In the genomic region with DNA sequence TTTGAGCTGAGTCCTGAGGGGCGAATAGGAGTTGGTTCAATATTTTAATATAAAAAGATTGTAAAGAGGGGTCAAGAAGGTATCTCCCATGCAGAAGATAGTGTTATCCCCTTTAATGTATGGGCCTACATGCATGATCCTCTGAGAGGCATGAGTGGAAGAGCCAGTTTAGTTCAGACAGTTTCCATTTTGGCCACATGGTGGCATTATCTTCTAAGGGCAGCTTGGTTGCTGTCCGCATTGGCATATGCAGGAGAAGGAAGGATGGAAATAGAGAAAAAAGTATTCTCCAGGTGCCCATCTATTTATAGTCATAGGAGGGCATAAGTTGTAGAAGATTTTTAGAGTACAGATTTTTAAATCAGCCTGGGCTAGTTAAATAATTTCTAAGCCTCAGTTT, we compare ENCODE assay signal across 9 cellular contexts. TPM values are rescaled to one million over a fixed set of nuclear protein-coding genes. Genes with fewer than 3 reads are reported as not detected.
DNase-seq lines count a peak whose midpoint lies in the region; ATAC-seq and TF ChIP-seq lines count a peak whose summit lies in the region.
"Had no signal": no experiment of that assay in that cellular context is flagged by ENCODE, and none has a peak within 500 bp of the region (broad histone marks: within the 10 kb centered on the region; RNA-seq: fewer than 3 reads in every experiment).

No MANE protein-coding gene starts in this region.

- TF ChIP-seq CTCF in colonic mucosa (IDR thresholded peaks at IDR 0.05) = no peak

- no peak for ATAC-seq in stimulated activated naive CD8-positive, alpha-beta T cell treated with anti-CD3 and anti-CD28 coated beads, Interleukin-15, Interleukin-2, amounts not matched to agents 100 U/mL and 50 U/mL, for 24 hours
- no peak for ATAC-seq in GM18858 (IDR thresholded peaks at IDR 0.05; ENCODE audit: unreplicated experiment)
- ATAC-seq: naive thymus-derived CD8-positive, alpha-beta T cell had no signal

- H3K36me3 ChIP-seq in colonic mucosa = no peaks in the 10 kb centered on the region

- no peaks in the 10 kb centered on the region for H3K27me3 ChIP-seq in colonic mucosa

- DNase-seq in activated T-cell treated with anti-CD3 and anti-CD28 coated beads, Interleukin-2, amount 50 U/mL, for 48 hours = peak; percentile 35 to 40
- no peak for DNase-seq in activated T-cell treated with anti-CD3 and anti-CD28 coated beads, Interleukin-2, amount 50 U/mL, for 1 hour
- DNase-seq in NCI-H1105 treated with DMSO at 0.1 percent for 48 hours (lab: John Stamatoyannopoulos, UW) (peak; percentile 43), colonic mucosa (peak; percentile 28), NCI-H446 treated with DMSO at 0.1 percent for 48 hours (lab: John Stamatoyannopoulos, UW) (no peak), SK-N-DZ (ENCODE audit: low spot score) (no peak)
- DNase-seq in stimulated activated naive CD8-positive, alpha-beta T cell treated with anti-CD3 and anti-CD28 coated beads, Interleukin-15, Interleukin-2, amounts not matched to agents 100 U/mL and 50 U/mL, for 24 hours = peak; percentile 29

- H3K9ac ChIP-seq in colonic mucosa (ENCODE audit: low read depth in 2 of 2, low read length in 2 of 2) = no peak overlapping the region

- H3K4me1 ChIP-seq in colonic mucosa = no peaks in the 10 kb centered on the region

- H3K4me3 ChIP-seq in colonic mucosa = no peak overlapping the region

- H3K27ac ChIP-seq in colonic mucosa = no peak overlapping the region

- intact Hi-C loops in colonic mucosa (cut with DNase I) = no loop called here

- H3K9me3 ChIP-seq in colonic mucosa = no peaks in the 10 kb centered on the region

RNA-seq across cellular contexts. Expression of a gene that starts 5.4 kb away (rescaled TPM):
- 10 to 100 TPM in 1 of 2 donors, 1 to 10 TPM in 1; 5.6 to 31.3 TPM for total RNA-seq in colonic mucosa
- polyA plus RNA-seq in SK-N-DZ (2014; cell fraction: cytosol; rRNA removed) = 0.02 TPM in 1 of 2 replicates, not detected in the other
- not detected in 2 replicates for polyA plus RNA-seq in SK-N-DZ (2014; cell fraction: nucleus; rRNA removed)
- polyA plus RNA-seq: naive thymus-derived CD8-positive, alpha-beta T cell had no signal

Comparison
In these comparisons a context has a peak if more than half of its experiments do, and no peak if none do; other contexts are left out.
1. DNase-seq: peak in activated T-cell treated with anti-CD3 and anti-CD28 coated beads, Interleukin-2, amount 50 U/mL, for 48 hours (2 of 2), NCI-H1105 treated with DMSO at 0.1 percent for 48 hours (single experiment), colonic mucosa (single experiment) and stimulated activated naive CD8-positive, alpha-beta T cell treated with anti-CD3 and anti-CD28 coated beads, Interleukin-15, Interleukin-2, amounts not matched to agents 100 U/mL and 50 U/mL, for 24 hours (single experiment); none in activated T-cell treated with anti-CD3 and anti-CD28 coated beads, Interleukin-2, amount 50 U/mL, for 1 hour (single experiment), NCI-H446 treated with DMSO at 0.1 percent for 48 hours (single experiment) and SK-N-DZ (single experiment).